ENCODE assay signal across 9 cellular contexts in the genomic region with DNA sequence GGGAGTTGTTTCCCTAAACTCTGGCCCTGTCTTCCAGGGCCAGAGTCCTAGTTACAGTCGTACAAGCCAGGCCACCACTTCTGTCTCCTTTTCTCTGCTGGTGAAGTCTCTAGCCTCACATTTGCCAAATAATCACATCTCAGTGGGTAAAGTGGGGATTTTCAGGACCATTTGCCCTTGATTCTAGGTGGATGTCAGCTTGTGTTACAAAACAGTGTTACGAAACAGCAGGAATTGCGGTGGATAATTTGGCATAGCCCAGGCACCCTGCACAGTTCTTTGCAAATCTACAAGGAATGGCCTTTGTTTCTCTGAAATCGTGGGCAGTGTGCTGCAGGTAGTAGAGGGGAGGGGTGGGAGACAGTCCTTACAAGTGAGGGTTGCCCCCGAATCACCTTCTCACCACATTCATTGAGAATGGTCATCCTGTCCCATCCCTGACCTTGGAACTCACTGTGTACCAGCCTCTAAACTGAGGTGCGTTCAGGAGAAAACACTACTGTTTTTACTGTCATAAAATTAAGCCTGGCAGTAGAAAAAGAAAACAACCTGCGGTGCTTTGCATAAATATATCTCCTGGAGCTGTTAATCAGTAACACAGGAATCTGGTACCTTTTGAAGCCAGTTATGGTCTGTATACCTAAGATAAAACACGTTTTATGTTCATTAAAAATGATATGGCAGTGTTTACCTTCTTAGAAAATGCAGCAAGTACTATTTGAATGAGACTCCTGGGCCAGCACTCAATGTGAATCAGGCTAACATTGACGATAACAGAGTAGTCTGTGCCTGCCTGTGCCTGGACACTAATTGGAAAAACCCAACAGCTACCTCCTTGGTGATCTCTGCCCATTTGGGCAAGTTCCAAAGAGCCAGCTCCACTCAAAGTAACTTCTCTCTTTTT.
DNase-seq lines count a peak whose midpoint lies in the region; ATAC-seq and TF ChIP-seq lines count a peak whose summit lies in the region.
"Had no signal": no experiment of that assay in that cellular context is flagged by ENCODE, and none has a peak within 500 bp of the region (broad histone marks: within the 10 kb centered on the region; RNA-seq: fewer than 3 reads in every experiment).

No MANE protein-coding gene starts in this region.

- ATAC-seq in GM18511 (IDR thresholded peaks at IDR 0.05; ENCODE audit: unreplicated experiment) (peak; percentile 33), HG03196 (IDR thresholded peaks at IDR 0.05; ENCODE audit: unreplicated experiment) (peak; percentile 25)

- no peaks in the 10 kb centered on the region for H3K27me3 Mint-ChIP-seq in nephron (ENCODE audit: low read depth)
- H3K27me3 Mint-ChIP-seq: stimulated activated naive CD8-positive, alpha-beta T cell treated with anti-CD3 and anti-CD28 coated beads, Interleukin-15, Interleukin-2, amounts not matched to agents 100 ng/mL and 50 ng/mL, for 24 hours had no signal

- H3K27ac Mint-ChIP-seq in nephron, result peak overlapping the region; percentile 65 to 87 (median 83)
- H3K27ac Mint-ChIP-seq: stimulated activated naive CD8-positive, alpha-beta T cell treated with anti-CD3 and anti-CD28 coated beads, Interleukin-15, Interleukin-2, amounts not matched to agents 100 ng/mL and 50 ng/mL, for 24 hours had no signal

- no peaks in the 10 kb centered on the region for H3K9me3 Mint-ChIP-seq in nephron
- H3K9me3 Mint-ChIP-seq: stimulated activated naive CD8-positive, alpha-beta T cell treated with anti-CD3 and anti-CD28 coated beads, Interleukin-15, Interleukin-2, amounts not matched to agents 100 ng/mL and 50 ng/mL, for 24 hours had no signal

- H3K4me3 ChIP-seq in choroid plexus epithelial cell (ENCODE audit: low read depth, low read length), result no peak overlapping the region

- in situ Hi-C loops in GM13976 (cut with MboI; ENCODE audit: low sequenced_read_pairs, unreplicated experiment), result no loop called here

- no peak for TF ChIP-seq CTCF in choroid plexus epithelial cell (conservative IDR thresholded peaks at IDR 0.05; ENCODE audit: low read depth, low read length)
- TF ChIP-seq CTCF in nephron (IDR thresholded peaks at IDR 0.05; ENCODE audit: unreplicated experiment in 3 of 3), result no peak
- TF ChIP-seq CTCF in GM13976 (IDR thresholded peaks at IDR 0.05; ENCODE audit: borderline replicate concordance, control extremely low read depth, extremely low read depth, insufficient read depth, missing control alignments), result no peak

- DNase-seq in choroid plexus epithelial cell (ENCODE audit: low read depth), result peak; percentile 34
- no peak for DNase-seq in NCI-H1417 treated with DMSO at 0.1 percent for 48 hours (lab: John Stamatoyannopoulos, UW)
- DNase-seq in NCI-H82 treated with DMSO at 0.1 percent for 48 hours (lab: John Stamatoyannopoulos, UW; ENCODE audit: unreplicated experiment), result no peak
- no peak for DNase-seq in GM13976 (ENCODE audit: low spot score)
- no peak for DNase-seq in GOT3 (lab: John Stamatoyannopoulos, UW)

- peaks cover 16% of the 10 kb centered on the region for H3K4me1 Mint-ChIP-seq in nephron

- H3K4me3 Mint-ChIP-seq in nephron, result no peak overlapping the region
- H3K4me3 Mint-ChIP-seq: stimulated activated naive CD8-positive, alpha-beta T cell treated with anti-CD3 and anti-CD28 coated beads, Interleukin-15, Interleukin-2, amounts not matched to agents 100 ng/mL and 50 ng/mL, for 24 hours had no signal

- no peaks in the 10 kb centered on the region for H3K36me3 Mint-ChIP-seq in nephron (ENCODE audit: low read depth)
